ENCODE assay signal across 14 cellular contexts in the genomic region with DNA sequence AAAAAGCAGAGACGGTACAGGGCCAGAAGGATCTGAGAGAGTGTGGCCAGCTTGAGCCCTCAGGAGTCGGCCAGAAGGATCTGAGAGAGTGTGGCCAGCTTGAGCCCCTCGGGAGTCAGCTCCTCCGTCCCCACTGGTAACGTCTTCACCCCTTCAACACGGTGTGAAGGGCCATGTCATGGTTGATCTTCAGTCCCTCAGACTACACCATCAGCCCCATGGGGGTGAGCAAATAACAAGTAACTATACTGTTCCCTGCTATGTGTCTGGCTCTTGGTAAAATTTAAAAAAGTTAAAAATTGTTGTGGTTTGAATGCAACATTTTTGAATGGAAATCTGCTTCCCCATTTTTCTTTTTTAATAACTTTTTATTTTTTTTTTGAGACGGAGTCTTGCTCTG. TPM values are rescaled to one million over a fixed set of nuclear protein-coding genes. Genes with fewer than 3 reads are reported as not detected.
DNase-seq lines count a peak whose midpoint lies in the region; ATAC-seq, FAIRE-seq and TF ChIP-seq lines count a peak whose summit lies in the region.
"Had no signal": no experiment of that assay in that cellular context is flagged by ENCODE, and none has a peak within 500 bp of the region (broad histone marks: within the 10 kb centered on the region; RNA-seq: fewer than 3 reads in every experiment).

No MANE protein-coding gene starts in this region.

- H3K9ac ChIP-seq in astrocyte (ENCODE audit: low read length) (no peak overlapping the region), neural cell (ENCODE audit: low read length) (no peak overlapping the region)

- TF ChIP-seq EP300 in neural cell (conservative IDR thresholded peaks at IDR 0.05; ENCODE audit: poor library complexity, severe bottlenecking): no peak

- H3K4me2 ChIP-seq in astrocyte (ENCODE audit: low read length) (no peak overlapping the region), neural cell (ENCODE audit: low read length) (no peak overlapping the region)

- no peak overlapping the region for H3K27ac Mint-ChIP-seq in astrocyte (ENCODE audit: unreplicated experiment)

- H3K36me3 ChIP-seq in HEK293 (ENCODE audit: control insufficient read depth in 2 of 2, insufficient read depth in 1 of 2, low read length in 2 of 2) (peaks cover 37 to 44% of the 10 kb centered on the region in 2 experiments), astrocyte (ENCODE audit: insufficient read depth, low read length) (peaks cover 5% of the 10 kb centered on the region), neural cell (ENCODE audit: insufficient read depth, low read length) (peaks cover 14% of the 10 kb centered on the region)

- H3K79me2 ChIP-seq in astrocyte (ENCODE audit: insufficient read depth, low read length) (peaks cover 51% of the 10 kb centered on the region), neural cell (replicated peaks; ENCODE audit: insufficient read depth, low read length) (peaks cover 43% of the 10 kb centered on the region)

- no peaks in the 10 kb centered on the region for H3F3A ChIP-seq in neural cell (ENCODE audit: insufficient read depth, low read length, poor library complexity, severe bottlenecking)

- no peak overlapping the region for H2AFZ ChIP-seq in astrocyte (ENCODE audit: low read depth, low read length)
- no peak overlapping the region for H2AFZ ChIP-seq in neural cell (ENCODE audit: low read depth, low read length)

- no peak for FAIRE-seq in astrocyte (lab: Jason Lieb, UNC)

- TF ChIP-seq CTCF in HEK293 (tag by site-specific recombination; IDR thresholded peaks at IDR 0.05) (no peak), astrocyte (IDR thresholded peaks at IDR 0.05; ENCODE audit: insufficient read depth, low read depth, low read length) (no peak), neural cell (IDR thresholded peaks at IDR 0.05; ENCODE audit: poor library complexity, severe bottlenecking) (no peak)

- no peaks in the 10 kb centered on the region for H3K27me3 Mint-ChIP-seq in astrocyte (ENCODE audit: low read depth, unreplicated experiment)

- POLR2A ChIA-PET in HEK293 (lab: Yijun Ruan, JAX): no interaction called here

- H3K36me3 Mint-ChIP-seq in astrocyte (ENCODE audit: low read depth, unreplicated experiment): peaks cover 38% of the 10 kb centered on the region

- TF ChIP-seq RAD21 in neural cell (conservative IDR thresholded peaks at IDR 0.05): no peak

- DNase-seq in NCI-H82 (lab: John Stamatoyannopoulos, UW) (peak; percentile 5), NCI-H82 treated with DMSO at 0.1 percent for 48 hours (lab: John Stamatoyannopoulos, UW; ENCODE audit: unreplicated experiment) (no peak), astrocyte (ENCODE audit: low read depth) (no peak), NCI-H524 treated with DMSO at 0.1 percent for 48 hours (lab: John Stamatoyannopoulos, UW) (no peak)
- DNase-seq: 8988T; hippocampal formation; NK-92 treated with Interleukin-12 subunit alpha and Interleukin-12 subunit beta, amount 100 ng/mL, for 24 hours; right cardiac atrium; stimulated activated CD4-positive, alpha-beta T cell treated with anti-CD3 and anti-CD28 coated beads, Interleukin-1b, Interleukin-23, amount 100 ng/mL, for 48 hours; transverse colon had no signal

- peak overlapping the region; percentile 92 for H3K4me3 Mint-ChIP-seq in astrocyte (ENCODE audit: unreplicated experiment)

- no peak overlapping the region for H3K27ac ChIP-seq in HEK293 (ENCODE audit: extremely low read depth, low read depth, low read length)
- no peak overlapping the region for H3K27ac ChIP-seq in astrocyte (ENCODE audit: low read depth, low read length)
- H3K27ac ChIP-seq in neural cell (ENCODE audit: low read length): no peak overlapping the region

- ATAC-seq in HG03442 (IDR thresholded peaks at IDR 0.05; ENCODE audit: unreplicated experiment) (no peak), HG02970 (IDR thresholded peaks at IDR 0.05; ENCODE audit: low FRiP score, unreplicated experiment) (no peak)
- ATAC-seq: right cardiac atrium had no signal

- no peaks in the 10 kb centered on the region for H3K9me3 ChIP-seq in HEK293 (ENCODE audit: control insufficient read depth, insufficient read depth, low read depth, low read length)
- peaks cover 6% of the 10 kb centered on the region for H3K9me3 ChIP-seq in astrocyte (ENCODE audit: insufficient read depth, low read depth, low read length)
- peaks cover 14% of the 10 kb centered on the region for H3K9me3 ChIP-seq in neural cell (ENCODE audit: low read length)

- H3K4me3 ChIP-seq in HEK293 (ENCODE audit: low read depth, low read length) (no peak overlapping the region), astrocyte (ENCODE audit: insufficient read depth, low read depth, low read length) (no peak overlapping the region), neural cell (ENCODE audit: low read length) (peak overlapping the region; percentile 100)

- H3K9me2 ChIP-seq in neural cell (ENCODE audit: insufficient read depth, low read length): no peaks in the 10 kb centered on the region

- peaks cover 17% of the 10 kb centered on the region for H4K20me1 ChIP-seq in astrocyte (ENCODE audit: insufficient read depth, low read length)
- H4K20me1 ChIP-seq in neural cell (ENCODE audit: insufficient read depth): no peaks in the 10 kb centered on the region

- peaks cover 21% of the 10 kb centered on the region for H3K4me1 Mint-ChIP-seq in astrocyte (ENCODE audit: low read depth, unreplicated experiment)

- CTCF ChIA-PET in HEK293 (lab: Yijun Ruan, JAX): interaction anchor here (0.7 kb wide), 1 partner anchor 261 kb away, joined by 4 read pairs; no protein-coding TSS in a partner anchor

- H3K4me1 ChIP-seq in HEK293 (ENCODE audit: control insufficient read depth, insufficient read depth, low read length) (no peaks in the 10 kb centered on the region), astrocyte (ENCODE audit: insufficient read depth, low read length) (peaks cover 10% of the 10 kb centered on the region)

- peaks cover 3% of the 10 kb centered on the region for H3K9me3 Mint-ChIP-seq in astrocyte (ENCODE audit: unreplicated experiment)

- H3K27me3 ChIP-seq in astrocyte (ENCODE audit: insufficient read depth, low read length) (no peaks in the 10 kb centered on the region), neural cell (ENCODE audit: insufficient read depth, low read depth, low read length) (no peaks in the 10 kb centered on the region)
- H3K27me3 ChIP-seq: transverse colon had no signal

TF ChIP-seq in HEK293, 187 proteins besides CTCF, POLR2A, EP300 and RAD21 (continues in another document):
- TF ChIP-seq ZFHX2 (tag by site-specific recombination; conservative IDR thresholded peaks at IDR 0.05) (no peak), OSR2 (tag by site-specific recombination; IDR thresholded peaks at IDR 0.05) (no peak)
- TF ChIP-seq, protein P1, sequence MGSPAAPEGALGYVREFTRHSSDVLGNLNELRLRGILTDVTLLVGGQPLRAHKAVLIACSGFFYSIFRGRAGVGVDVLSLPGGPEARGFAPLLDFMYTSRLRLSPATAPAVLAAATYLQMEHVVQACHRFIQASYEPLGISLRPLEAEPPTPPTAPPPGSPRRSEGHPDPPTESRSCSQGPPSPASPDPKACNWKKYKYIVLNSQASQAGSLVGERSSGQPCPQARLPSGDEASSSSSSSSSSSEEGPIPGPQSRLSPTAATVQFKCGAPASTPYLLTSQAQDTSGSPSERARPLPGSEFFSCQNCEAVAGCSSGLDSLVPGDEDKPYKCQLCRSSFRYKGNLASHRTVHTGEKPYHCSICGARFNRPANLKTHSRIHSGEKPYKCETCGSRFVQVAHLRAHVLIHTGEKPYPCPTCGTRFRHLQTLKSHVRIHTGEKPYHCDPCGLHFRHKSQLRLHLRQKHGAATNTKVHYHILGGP (tag by site-specific recombination; IDR thresholded peaks at IDR 0.05): no peak

TF ChIP-seq in neural cell, 6 proteins besides CTCF, POLR2A, EP300 and RAD21:
- TF ChIP-seq POLR2AphosphoS5 (IDR thresholded peaks at IDR 0.05): no peak
- TF ChIP-seq EZH2 (IDR thresholded peaks at IDR 0.05; ENCODE audit: borderline replicate concordance, insufficient read depth, low read length, poor library complexity, severe bottlenecking): no peak
- TF ChIP-seq TAF1 (IDR thresholded peaks at IDR 0.05; ENCODE audit: low read depth): no peak
- no peak for TF ChIP-seq REST (IDR thresholded peaks at IDR 0.05; ENCODE audit: borderline replicate concordance)
- TF ChIP-seq SMC3 (conservative IDR thresholded peaks at IDR 0.05; ENCODE audit: poor library complexity): no peak
- TF ChIP-seq MXI1 (conservative IDR thresholded peaks at IDR 0.05; ENCODE audit: poor library complexity, severe bottlenecking): no peak
TF ChIP-seq in neural cell: peak in this region for 0.

RNA-seq across cellular contexts. Expression of gene ZNF8, which starts 1.6 kb away (rescaled TPM):
- total RNA-seq in astrocyte: 10.0 and 10.4 TPM in 2 replicates
- polyA plus RNA-seq in neural cell: 5.5 and 6.4 TPM in 2 replicates
- polyA minus RNA-seq in neural cell: 26.8 and 29.9 TPM in 2 replicates

RNA-seq across cellular contexts. Expression of gene ERVK3-1, which starts 28.0 kb away (rescaled TPM):
- total RNA-seq in astrocyte: 34.6 and 40.9 TPM in 2 replicates
- 137 and 141 TPM in 2 replicates for polyA plus RNA-seq in neural cell
- polyA minus RNA-seq in neural cell: 101 and 103 TPM in 2 replicates

RNA-seq across cellular contexts. Expression of gene ZNF544, which starts 48.5 kb away (rescaled TPM):
- total RNA-seq in astrocyte: 23.4 and 23.7 TPM in 2 replicates
- 22.7 and 50.1 TPM in 2 replicates for polyA plus RNA-seq in neural cell
- polyA minus RNA-seq in neural cell: 32.6 and 35.1 TPM in 2 replicates

RNA-seq across cellular contexts. Expression of gene ZSCAN22, which starts 49.6 kb away (rescaled TPM):
- 2.7 and 3.1 TPM in 2 replicates for total RNA-seq in astrocyte
- polyA plus RNA-seq in neural cell: 1.6 and 2.2 TPM in 2 replicates
- polyA minus RNA-seq in neural cell: 5.8 and 6.0 TPM in 2 replicates
